9 cellular contexts compared by ENCODE assay signal in genomic region chr20:34834459-34834893, GRCh38. TPM values are rescaled to one million over a fixed set of nuclear protein-coding genes. Genes with fewer than 3 reads are reported as not detected.
DNase-seq lines count a peak whose midpoint lies in the region; ATAC-seq and TF ChIP-seq lines count a peak whose summit lies in the region.
"Had no signal": no experiment of that assay in that cellular context is flagged by ENCODE, and none has a peak within 500 bp of the region (broad histone marks: within the 10 kb centered on the region; RNA-seq: fewer than 3 reads in every experiment).

No MANE protein-coding gene starts in this region.

- no peak overlapping the region for H3K9ac ChIP-seq in H9 (ENCODE audit: extremely low read depth, insufficient read length, low read length)

- H3K9me3 Mint-ChIP-seq in H9 = peaks cover 9 to 14% of the 10 kb centered on the region in 2 experiments; a peak in 3 of 5 replicates

- H3K27ac ChIP-seq in C4-2B (no peak overlapping the region), H9 (ENCODE audit: insufficient read length, low read depth, low read length) (no peak overlapping the region)
- H3K27ac ChIP-seq: epithelial cell of prostate had no signal

- H2AK5ac ChIP-seq in H9 (ENCODE audit: insufficient read length, low read length) = no peak overlapping the region

- no peak overlapping the region for H3K18ac ChIP-seq in H9 (ENCODE audit: insufficient read length, low read depth, low read length)

- H2BK20ac ChIP-seq in H9 (ENCODE audit: low read depth, low read length, poor library complexity, severe bottlenecking) = no peak overlapping the region

- H3K27me3 Mint-ChIP-seq in H9 (ENCODE audit: low read depth) = peaks cover 23% of the 10 kb centered on the region

- no peaks in the 10 kb centered on the region for H3K79me1 ChIP-seq in H9 (ENCODE audit: insufficient read depth, low read depth, low read length, poor library complexity, severe bottlenecking)

- no peak overlapping the region for H2BK15ac ChIP-seq in H9 (ENCODE audit: low read depth, low read length)

- peak; percentile 66 for TF ChIP-seq CTCF in C4-2B (conservative IDR thresholded peaks at IDR 0.05)
- TF ChIP-seq CTCF in H9 (conservative IDR thresholded peaks at IDR 0.05) = peak; percentile 57; the same call in 2 of the 3 replicates

- no peak overlapping the region for H3K4ac ChIP-seq in H9 (ENCODE audit: low read depth, low read length)

- no CpG with 5 or more reads among the region's 6 CpGs for WGBS in H9 (ENCODE audit: extremely low coverage, insufficient read length, low lambda C conversion rate)

- no peak overlapping the region for H3K4me3 Mint-ChIP-seq in H9

- H3K4me1 Mint-ChIP-seq in H9 = no peaks in the 10 kb centered on the region

- H3K27me3 ChIP-seq in H9 (ENCODE audit: insufficient read depth, low read length) = no peaks in the 10 kb centered on the region

- no peak overlapping the region for H2BK12ac ChIP-seq in H9 (ENCODE audit: insufficient read length, low read depth, low read length)

- no peaks in the 10 kb centered on the region for H3K4me1 ChIP-seq in H9 (ENCODE audit: insufficient read depth, low read length)

- no peaks in the 10 kb centered on the region for H3K79me2 ChIP-seq in H9 (ENCODE audit: insufficient read depth, low read length)

- H2AFZ ChIP-seq in H9 (ENCODE audit: low read length) = no peak overlapping the region

- H3K14ac ChIP-seq in H9 (ENCODE audit: insufficient read depth, low read length) = no peak overlapping the region

- peaks cover 0 to 10% (median 2%) of the 10 kb centered on the region in 3 experiments; a peak in 4 of 7 replicates for H3K36me3 Mint-ChIP-seq in H9 (ENCODE audit: insufficient read depth in 1 of 3, low read depth in 3 of 3)

- H3K4me2 ChIP-seq in H9 (ENCODE audit: insufficient read depth, insufficient read length, low read length) = no peak overlapping the region

- no peaks in the 10 kb centered on the region for H4K20me1 ChIP-seq in H9 (ENCODE audit: control insufficient read depth, insufficient read depth, insufficient read length)

- no peak overlapping the region for H3K27ac Mint-ChIP-seq in H9

- no peak overlapping the region for H2BK5ac ChIP-seq in H9 (ENCODE audit: insufficient read length, low read length)

- H3K23ac ChIP-seq in H9 (ENCODE audit: insufficient read length, low read depth, low read length) = no peak overlapping the region

- H3K56ac ChIP-seq in H9 (ENCODE audit: insufficient read length, low read depth, low read length) = no peak overlapping the region

- no peak overlapping the region for H4K5ac ChIP-seq in H9 (ENCODE audit: insufficient read length, low read depth, low read length)

- no peaks in the 10 kb centered on the region for H3K23me2 ChIP-seq in H9 (ENCODE audit: insufficient read length, low read depth, low read length, poor library complexity, severe bottlenecking)

- no peak overlapping the region for H2BK120ac ChIP-seq in H9 (ENCODE audit: low read depth, low read length, poor library complexity, severe bottlenecking)

- DNase-seq in H9 (no peak), NCI-H460 (ENCODE audit: extremely low read depth, low read depth) (peak; percentile 40), cerebellar cortex (ENCODE audit: low spot score) (peak; percentile 68), midbrain (lab: John Stamatoyannopoulos, UW) (peak; percentile 41)

- H4K91ac ChIP-seq in H9 (ENCODE audit: insufficient read length, low read depth, low read length) = no peak overlapping the region

- H4K8ac ChIP-seq in H9 (replicated peaks; ENCODE audit: insufficient read length, low read depth, low read length) = no peak overlapping the region

- no peak overlapping the region for H3T11ph ChIP-seq in H9 (ENCODE audit: low read length)

- ATAC-seq in HG03439 (IDR thresholded peaks at IDR 0.05; ENCODE audit: unreplicated experiment) = no peak
- no peak for ATAC-seq in HG03280 (IDR thresholded peaks at IDR 0.05; ENCODE audit: unreplicated experiment)
- ATAC-seq in HG03565 (IDR thresholded peaks at IDR 0.05; ENCODE audit: unreplicated experiment) = no peak

- no peaks in the 10 kb centered on the region for H3K9me3 ChIP-seq in H9 (ENCODE audit: control insufficient read depth, low read depth, low read length)

RNA-seq across cellular contexts. Expression of gene NCOA6, which starts 9.0 kb away (rescaled TPM):
- total RNA-seq in H9 (2021) = 23.9 and 25.2 TPM in 2 replicates
- total RNA-seq in NCI-H460 (2014; rRNA removed; shearing (Covaris generic)) = 10.1 and 11.2 TPM in 2 replicates
- 4.6 and 5.9 TPM in 2 replicates for polyA plus RNA-seq in NCI-H460 (2014; cell fraction: nucleus; rRNA removed)

RNA-seq across cellular contexts. Expression of gene GGT7, which starts 38.2 kb away (rescaled TPM):
- 38.6 and 40.9 TPM in 2 replicates for total RNA-seq in H9 (2021)
- total RNA-seq in NCI-H460 (2014; rRNA removed; shearing (Covaris generic)) = 3.4 and 3.9 TPM in 2 replicates
- polyA plus RNA-seq in NCI-H460 (2014; cell fraction: nucleus; rRNA removed) = 11.1 and 13.7 TPM in 2 replicates

RNA-seq across cellular contexts. Expression of gene ACSS2, which starts 41.9 kb away (rescaled TPM):
- total RNA-seq in H9 (2021) = 12.2 and 15.4 TPM in 2 replicates
- 33.3 and 36.3 TPM in 2 replicates for total RNA-seq in NCI-H460 (2014; rRNA removed; shearing (Covaris generic))
- 59.6 and 109 TPM in 2 replicates for polyA plus RNA-seq in NCI-H460 (2014; cell fraction: nucleus; rRNA removed)
